Comparison of ENCODE assay signal across 8 cellular contexts in the genomic region with DNA sequence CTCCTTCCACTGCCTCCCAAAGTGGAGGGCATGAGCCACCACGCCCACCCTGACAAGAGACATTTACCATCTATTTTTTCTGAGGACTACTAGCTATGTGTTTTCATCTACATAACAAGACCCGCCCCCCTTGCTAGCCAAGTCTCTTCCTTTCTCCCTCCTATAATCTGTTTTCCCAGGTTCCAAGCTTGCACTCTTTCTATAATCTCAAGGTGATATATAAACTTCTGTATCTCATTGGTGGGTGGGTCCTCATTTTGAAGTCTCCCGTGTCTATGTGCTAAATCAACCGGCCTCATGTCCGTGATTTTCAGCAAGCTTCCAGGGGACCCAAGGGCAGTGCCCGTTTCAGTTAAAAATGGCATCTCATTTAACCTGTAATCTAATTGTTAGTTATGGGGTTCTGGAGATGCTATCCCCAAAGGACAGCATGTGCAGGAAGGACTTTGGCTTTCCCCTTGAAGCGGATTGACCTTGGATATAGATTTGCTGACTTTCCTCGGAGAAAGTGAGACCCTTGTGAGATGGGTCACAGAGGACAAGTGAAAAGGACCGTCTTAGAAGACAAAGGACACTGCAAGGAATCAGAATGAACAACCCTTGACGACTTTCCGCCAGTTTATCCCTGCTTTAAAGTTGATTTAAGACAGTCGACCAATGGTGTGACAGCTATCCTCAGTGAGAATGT. TPM values are rescaled to one million over a fixed set of nuclear protein-coding genes. Genes with fewer than 3 reads are reported as not detected.
A peak's percentile ranks its signal among the peaks of the same experiment; 100 is the strongest.
DNase-seq lines count a peak whose midpoint lies in the region; TF ChIP-seq lines count a peak whose summit lies in the region.

No MANE protein-coding gene starts in this region.

- peak overlapping the region; percentile 74 for H2AFZ ChIP-seq in GM23248

- intact Hi-C loops in A673 (cut with micrococcal nuclease; ENCODE audit: unreplicated experiment), result loop anchor here (2.0 to 10.0 kb wide), 5 partner anchors 17 to 1857 kb away; a partner anchor contains a TSS

- H3K4me3 ChIP-seq in A673 (ENCODE audit: low read depth, low read length, poor library complexity, severe bottlenecking) (peak overlapping the region; percentile 63), GM23248 (peak overlapping the region; percentile 70), SJCRH30 (peak overlapping the region; percentile 32), fibroblast of villous mesenchyme (ENCODE audit: low read depth, low read length) (peak overlapping the region; percentile 57)

- H4K20me1 ChIP-seq in GM23248 (ENCODE audit: insufficient read depth), result no peaks in the 10 kb centered on the region

- H3K79me2 ChIP-seq in GM23248 (ENCODE audit: insufficient read depth), result no peaks in the 10 kb centered on the region

- no TSS peak for BruUV-seq in A673 (replicated peaks; lab: Mats Ljungman, UMichigan)

- H3K4me1 ChIP-seq in A673 (ENCODE audit: insufficient read depth, low read length, poor library complexity, severe bottlenecking) (peaks cover 11% of the 10 kb centered on the region), GM23248 (ENCODE audit: insufficient read depth) (no peaks in the 10 kb centered on the region), SJCRH30 (no peaks in the 10 kb centered on the region)

- WGBS in GM23248 (ENCODE audit: low coverage in 1 of 2, low lambda C conversion rate in 2 of 2, missing lambda C conversion rate in 2 of 2), 2 experiments, result 21 to 22% methylated on average over 12 of the region's 12 CpGs

- no peak for TF ChIP-seq CTCF in A673 (conservative IDR thresholded peaks at IDR 0.05; ENCODE audit: low read depth, low read length)
- TF ChIP-seq CTCF in fibroblast of villous mesenchyme (IDR thresholded peaks at IDR 0.05; ENCODE audit: insufficient read depth, low read depth, low read length), result no peak

- peak; percentile 68 for DNase-seq in A673 (ENCODE audit: low spot score)
- DNase-seq in GM23248, result no peak
- DNase-seq in SJCRH30, result no peak
- no peak for DNase-seq in fibroblast of villous mesenchyme (ENCODE audit: low read depth)
- DNase-seq in nucleus accumbens (lab: John Stamatoyannopoulos, UW), result no peak
- DNase-seq in NCI-H226, result no peak
- DNase-seq in NOMO-1 treated with dmso at 0.1 percent for 144 hours (lab: John Stamatoyannopoulos, UW; ENCODE audit: unreplicated experiment), result no peak
- no peak for DNase-seq in effector CD4-positive, alpha-beta T cell

- CTCF ChIA-PET in A673 (lab: Charles Lee), result no interaction called here

- H3K4me2 ChIP-seq in GM23248 (ENCODE audit: unreplicated experiment), result peak overlapping the region; percentile 76

- peaks cover 45% of the 10 kb centered on the region for H3F3A ChIP-seq in GM23248 (ENCODE audit: insufficient read depth)

- no peaks in the 10 kb centered on the region for H3K9me2 ChIP-seq in GM23248 (ENCODE audit: insufficient read depth)

- H3K27me3 ChIP-seq in A673 (replicated peaks; ENCODE audit: insufficient read depth, low read depth, low read length, poor library complexity) (no peaks in the 10 kb centered on the region), GM23248 (replicated peaks; ENCODE audit: insufficient read depth) (no peaks in the 10 kb centered on the region), SJCRH30 (no peaks in the 10 kb centered on the region)

- H3K9ac ChIP-seq in GM23248, result peak overlapping the region; percentile 54

- in situ Hi-C loops in GM23248 (cut with MboI), result loop anchor here (10.0 kb wide), 1 partner anchor 735 kb away; no protein-coding TSS in a partner anchor

- H3K27ac ChIP-seq in A673 (ENCODE audit: low read depth, low read length, poor library complexity, severe bottlenecking), result peak overlapping the region; percentile 94
- H3K27ac ChIP-seq in GM23248, result peak overlapping the region; percentile 40
- no peak overlapping the region for H3K27ac ChIP-seq in SJCRH30

- H3K36me3 ChIP-seq in A673 (ENCODE audit: insufficient read depth, low read length, poor library complexity, severe bottlenecking), result no peaks in the 10 kb centered on the region
- H3K36me3 ChIP-seq in GM23248 (ENCODE audit: low read depth), result no peaks in the 10 kb centered on the region
- no peaks in the 10 kb centered on the region for H3K36me3 ChIP-seq in SJCRH30

- no peaks in the 10 kb centered on the region for H3K9me3 ChIP-seq in A673 (ENCODE audit: low read depth, low read length, poor library complexity, severe bottlenecking)
- H3K9me3 ChIP-seq in GM23248 (ENCODE audit: low read depth), result no peaks in the 10 kb centered on the region
- no peaks in the 10 kb centered on the region for H3K9me3 ChIP-seq in SJCRH30 (replicated peaks)

- POLR2A ChIA-PET in A673 (lab: Charles Lee; ENCODE audit: low non-redundant PET), result interaction anchor here (0.6 to 2.1 kb wide), 4 partner anchors 18 to 58 kb away, joined by 6 to 66 read pairs (median 10); a partner anchor contains a TSS

RNA-seq across cellular contexts. Expression of gene OR2B2, which starts 22.4 kb away (rescaled TPM):
- total RNA-seq in A673 (2021) (not detected in 2 replicates), fibroblast of villous mesenchyme (not detected in 2 replicates)
- not detected in 2 replicates for total RNA-seq in GM23248 (2014; rRNA removed; shearing (Covaris generic))
- not detected in 2 replicates for polyA plus RNA-seq in GM23248 (2016; fragmentation: Nextera tagmentation; extraction: Ambion mirVana)
- total RNA-seq in SJCRH30 (2014; rRNA removed; shearing (Covaris generic)), result not detected in 2 replicates
